ENCODE assay signal across 16 cellular contexts in genomic region chr20:14049111-14049510, GRCh38. TPM values are rescaled to one million over a fixed set of nuclear protein-coding genes. Genes with fewer than 3 reads are reported as not detected.
DNase-seq lines count a peak whose midpoint lies in the region; ATAC-seq and TF ChIP-seq lines count a peak whose summit lies in the region.
"Had no signal": no experiment of that assay in that cellular context is flagged by ENCODE, and none has a peak within 500 bp of the region (broad histone marks: within the 10 kb centered on the region; RNA-seq: fewer than 3 reads in every experiment).

No MANE protein-coding gene starts in this region.

- H3K4me3 ChIP-seq in right lobe of liver: no peak overlapping the region
- H3K4me3 ChIP-seq: esophagus muscularis mucosa, left lung had no signal

- TF ChIP-seq CTCF in HFFc6 (IDR thresholded peaks at IDR 0.05): no peak
- TF ChIP-seq CTCF in right lobe of liver (IDR thresholded peaks at IDR 0.05): no peak

- 0 out of 2 replicates have a peak, but pooled peaks cover 2% of the 10 kb centered on the region for H3K36me3 Mint-ChIP-seq in HFFc6 (ENCODE audit: low read depth)

- peaks cover 2% of the 10 kb centered on the region; the same call in 1 of the 2 replicates for H3K27me3 Mint-ChIP-seq in HFFc6 (ENCODE audit: insufficient read depth)

- intact Hi-C loops in right lobe of liver (cut with DNase I): no loop called here

- H3K27ac ChIP-seq in right lobe of liver: no peak overlapping the region
- H3K27ac ChIP-seq: esophagus muscularis mucosa, left lung had no signal

- no peaks in the 10 kb centered on the region for H3K4me1 ChIP-seq in right lobe of liver
- H3K4me1 ChIP-seq: left lung had no signal

- H3K27ac Mint-ChIP-seq in HFFc6: no peak overlapping the region
- H3K27ac Mint-ChIP-seq: nephron; stimulated activated naive CD8-positive, alpha-beta T cell treated with anti-CD3 and anti-CD28 coated beads, Interleukin-15, Interleukin-2, amounts not matched to agents 100 ng/mL and 50 ng/mL, for 24 hours had no signal

- no peaks in the 10 kb centered on the region for H3K27me3 ChIP-seq in right lobe of liver
- H3K27me3 ChIP-seq: esophagus muscularis mucosa, left lung had no signal

- H3K9me3 Mint-ChIP-seq in HFFc6: peaks cover 2% of the 10 kb centered on the region
- H3K9me3 Mint-ChIP-seq: nephron; stimulated activated naive CD8-positive, alpha-beta T cell treated with anti-CD3 and anti-CD28 coated beads, Interleukin-15, Interleukin-2, amounts not matched to agents 100 ng/mL and 50 ng/mL, for 24 hours had no signal

- H3K9me3 ChIP-seq in right lobe of liver: no peaks in the 10 kb centered on the region
- H3K9me3 ChIP-seq: esophagus muscularis mucosa, left lung had no signal

- WGBS in right lobe of liver (ENCODE audit: insufficient coverage, low coverage, low lambda C conversion rate, missing lambda C conversion rate): 93% methylated on average over 4 of the region's 4 CpGs

- no peaks in the 10 kb centered on the region for H3K4me1 Mint-ChIP-seq in HFFc6 (ENCODE audit: low read depth)

- ATAC-seq in GM18508 (IDR thresholded peaks at IDR 0.05; ENCODE audit: insufficient read depth, unreplicated experiment) (peak; percentile 91), GM19467 (IDR thresholded peaks at IDR 0.05; ENCODE audit: unreplicated experiment) (peak; percentile 72), HG02884 (IDR thresholded peaks at IDR 0.05; ENCODE audit: unreplicated experiment) (peak; percentile 91), HG03460 (IDR thresholded peaks at IDR 0.05; ENCODE audit: unreplicated experiment) (peak; percentile 61), right lobe of liver (no peak), HG03571 (IDR thresholded peaks at IDR 0.05; ENCODE audit: unreplicated experiment) (no peak)
- ATAC-seq: left lung had no signal

- TF ChIP-seq POLR2A in right lobe of liver (IDR thresholded peaks at IDR 0.05): no peak

- DNase-seq in HFFc6 (no peak), right lobe of liver (no peak), SW480 (ENCODE audit: low spot score) (no peak)
- DNase-seq: amygdala; left lung; NCI-H2171 treated with DMSO at 0.1 percent for 48 hours; stimulated activated CD4-positive, alpha-beta T cell treated with anti-CD3 and anti-CD28 coated beads, Interleukin-4, amount 100 ng/mL, for 24 hours had no signal

- no peaks in the 10 kb centered on the region for H3K36me3 ChIP-seq in right lobe of liver
- H3K36me3 ChIP-seq: esophagus muscularis mucosa, left lung had no signal

- no peak overlapping the region for H3K4me3 Mint-ChIP-seq in HFFc6
- H3K4me3 Mint-ChIP-seq: nephron; stimulated activated naive CD8-positive, alpha-beta T cell treated with anti-CD3 and anti-CD28 coated beads, Interleukin-15, Interleukin-2, amounts not matched to agents 100 ng/mL and 50 ng/mL, for 24 hours had no signal

RNA-seq across cellular contexts. Expression of gene MACROD2, which starts 53.8 kb away (rescaled TPM):
- total RNA-seq in HFFc6 (2021; fragmentation: NEBNext Ultra II Directional; extraction: Animal tissue kit (Norgen Biotek cat#: 25700)): under 1 TPM in 5 of 6 experiments, not detected in 1; 0.05 to 0.57 (median 0.11) TPM
- 1 to 10 TPM; 1.2 to 5.5 (median 3.3) TPM for total RNA-seq in right lobe of liver

RNA-seq across cellular contexts. Expression of gene SEL1L2, which starts 58.7 kb away (rescaled TPM):
- total RNA-seq in HFFc6 (2021; fragmentation: NEBNext Ultra II Directional; extraction: Animal tissue kit (Norgen Biotek cat#: 25700)): under 1 TPM in 1 of 6 experiments, not detected in 5; 0.85 TPM
- total RNA-seq in right lobe of liver: not detected
- total RNA-seq: esophagus muscularis mucosa, H1, left lung had no signal

Comparison
In these comparisons a context has a peak if more than half of its experiments do, and no peak if none do; other contexts are left out.
1. ATAC-seq: peak in GM18508 (single experiment), GM19467 (single experiment), HG02884 (single experiment) and HG03460 (single experiment); none in right lobe of liver (0 of 4) and HG03571 (single experiment).